Comparison of ENCODE assay signal across 1 cellular context in genomic region chr20:64159711-64160110, GRCh38.
TF ChIP-seq lines count a peak whose summit lies in the region.

No MANE protein-coding gene starts in this region.

TF ChIP-seq in HepG2, 621 proteins besides CTCF, POLR2A, EP300 and RAD21:
- TF ChIP-seq TFDP1 (CRISPR knock-in tag; IDR thresholded peaks at IDR 0.05; ENCODE audit: borderline replicate concordance) (no peak), ZNF18 (CRISPR knock-in tag; IDR thresholded peaks at IDR 0.05; ENCODE audit: insufficient replicate concordance) (no peak), FIP1L1 (IDR thresholded peaks at IDR 0.05; ENCODE audit: borderline replicate concordance, insufficient read depth, low read depth, low read length) (no peak), AHR (CRISPR knock-in tag; IDR thresholded peaks at IDR 0.05) (0 out of 2 replicates have a peak, but pooled peaks have one; percentile 11), LCORL (IDR thresholded peaks at IDR 0.05) (no peak), LCORL (CRISPR knock-in tag; IDR thresholded peaks at IDR 0.05) (no peak), ZSCAN22 (CRISPR knock-in tag; IDR thresholded peaks at IDR 0.05) (no peak), NFKB2 (CRISPR knock-in tag; IDR thresholded peaks at IDR 0.05; ENCODE audit: borderline replicate concordance) (no peak)
